Comparison of ENCODE assay signal across 11 cellular contexts in the genomic region with DNA sequence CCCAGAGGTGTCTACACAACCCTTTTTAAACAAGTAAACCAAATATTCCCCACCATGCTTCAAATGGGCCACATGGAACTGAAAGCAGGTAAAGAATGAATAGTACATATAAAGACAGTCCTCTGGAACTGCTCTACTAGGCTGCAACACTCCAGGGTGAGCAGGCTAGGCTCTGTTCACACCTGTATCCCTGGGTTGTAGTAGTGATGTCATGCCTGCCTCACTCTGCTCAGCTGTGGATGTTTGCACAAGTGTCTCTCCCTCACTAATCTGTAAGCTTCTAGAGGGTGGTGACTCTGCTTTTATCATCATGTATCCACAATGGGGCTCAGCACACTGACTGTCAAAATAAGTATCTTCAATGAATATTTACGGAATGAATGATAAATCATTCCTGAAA. TPM values are rescaled to one million over a fixed set of nuclear protein-coding genes. Genes with fewer than 3 reads are reported as not detected.
DNase-seq lines count a peak whose midpoint lies in the region; ATAC-seq, FAIRE-seq and TF ChIP-seq lines count a peak whose summit lies in the region.
"Had no signal": no experiment of that assay in that cellular context is flagged by ENCODE, and none has a peak within 500 bp of the region (broad histone marks: within the 10 kb centered on the region; RNA-seq: fewer than 3 reads in every experiment).

No MANE protein-coding gene starts in this region.

- peak; percentile 13 for FAIRE-seq in urothelium cell line (lab: Jason Lieb, UNC)

- peaks cover 80% of the 10 kb centered on the region for H3K4me1 Mint-ChIP-seq in activated naive CD8-positive, alpha-beta T cell treated with anti-CD3 and anti-CD28 coated beads, Interleukin-2, amount 10 ng/mL, durations not matched to agents 7 days and 5 days

- H3K9me3 Mint-ChIP-seq in activated naive CD8-positive, alpha-beta T cell treated with anti-CD3 and anti-CD28 coated beads, Interleukin-2, amount 10 ng/mL, durations not matched to agents 7 days and 5 days: no peaks in the 10 kb centered on the region
- H3K9me3 Mint-ChIP-seq: brain, neural crest cell had no signal

- DNase-seq in NCI-H1417 (lab: John Stamatoyannopoulos, UW) (peak in 2 of 3 experiments; percentile 37 to 72), NCI-H1417 treated with DMSO at 0.1 percent for 48 hours (lab: John Stamatoyannopoulos, UW) (no peak), urothelium cell line (ENCODE audit: low spot score) (no peak), GM20000 (ENCODE audit: low spot score) (no peak)
- DNase-seq in stimulated activated naive CD4-positive, alpha-beta T cell (lab: John Stamatoyannopoulos, UW): peak in 5 of 6 experiments; percentile 27 to 42 (median 33)
- DNase-seq in stimulated activated naive CD4-positive, alpha-beta T cell treated with Interleukin-2 at 50 U/mL for 16 hours (lab: John Stamatoyannopoulos, UW): no peak
- no peak for DNase-seq in activated naive CD8-positive, alpha-beta T cell treated with anti-CD3 and anti-CD28 coated beads, Interleukin-2, amount 10 ng/mL, durations not matched to agents 7 days and 5 days
- DNase-seq: GF-D8 had no signal

- TF ChIP-seq CTCF in GM20000 (IDR thresholded peaks at IDR 0.05; ENCODE audit: extremely low read depth, missing control alignments): no peak

- H3K36me3 Mint-ChIP-seq in activated naive CD8-positive, alpha-beta T cell treated with anti-CD3 and anti-CD28 coated beads, Interleukin-2, amount 10 ng/mL, durations not matched to agents 7 days and 5 days: peaks cover 35% of the 10 kb centered on the region

- peak; percentile 44 for ATAC-seq in activated naive CD8-positive, alpha-beta T cell treated with anti-CD3 and anti-CD28 coated beads, Interleukin-2, amount 10 ng/mL, durations not matched to agents 7 days and 5 days (ENCODE audit: low read depth)
- ATAC-seq in GM18861 (IDR thresholded peaks at IDR 0.05; ENCODE audit: unreplicated experiment): no peak

- H3K4me3 Mint-ChIP-seq in activated naive CD8-positive, alpha-beta T cell treated with anti-CD3 and anti-CD28 coated beads, Interleukin-2, amount 10 ng/mL, durations not matched to agents 7 days and 5 days: peak overlapping the region; percentile 78
- H3K4me3 Mint-ChIP-seq: brain, neural crest cell had no signal

- H3K27ac Mint-ChIP-seq in activated naive CD8-positive, alpha-beta T cell treated with anti-CD3 and anti-CD28 coated beads, Interleukin-2, amount 10 ng/mL, durations not matched to agents 7 days and 5 days: peak overlapping the region; percentile 44

- POLR2A ChIA-PET in activated naive CD8-positive, alpha-beta T cell treated with anti-CD3 and anti-CD28 coated beads, Interleukin-2, amount 10 ng/mL, durations not matched to agents 7 days and 5 days (lab: Charles Lee): interaction anchor here (0.8 to 1.7 kb wide), 4 partner anchors 8 to 36 kb away, joined by 3 to 9 read pairs (median 3); a partner anchor contains a TSS

- H3K27me3 Mint-ChIP-seq in activated naive CD8-positive, alpha-beta T cell treated with anti-CD3 and anti-CD28 coated beads, Interleukin-2, amount 10 ng/mL, durations not matched to agents 7 days and 5 days: no peaks in the 10 kb centered on the region
- H3K27me3 Mint-ChIP-seq: brain had no signal

RNA-seq across cellular contexts. Expression of a gene that starts 20.4 kb away (rescaled TPM):
- total RNA-seq in activated naive CD8-positive, alpha-beta T cell treated with anti-CD3 and anti-CD28 coated beads, Interleukin-2, amount 10 ng/mL, durations not matched to agents 7 days and 5 days: 100 to 1,000 TPM; 281 to 309 TPM

Comparison
In these comparisons a context has a peak if more than half of its experiments do, and no peak if none do; other contexts are left out.
1. DNase-seq: peak in NCI-H1417 (2 of 3) and stimulated activated naive CD4-positive, alpha-beta T cell (5 of 6); none in NCI-H1417 treated with DMSO at 0.1 percent for 48 hours (single experiment), stimulated activated naive CD4-positive, alpha-beta T cell treated with Interleukin-2 at 50 U/mL for 16 hours (single experiment), activated naive CD8-positive, alpha-beta T cell treated with anti-CD3 and anti-CD28 coated beads, Interleukin-2, amount 10 ng/mL, durations not matched to agents 7 days and 5 days (single experiment), urothelium cell line (single experiment) and GM20000 (single experiment).